ENCODE assay signal across 8 cellular contexts in the genomic region with DNA sequence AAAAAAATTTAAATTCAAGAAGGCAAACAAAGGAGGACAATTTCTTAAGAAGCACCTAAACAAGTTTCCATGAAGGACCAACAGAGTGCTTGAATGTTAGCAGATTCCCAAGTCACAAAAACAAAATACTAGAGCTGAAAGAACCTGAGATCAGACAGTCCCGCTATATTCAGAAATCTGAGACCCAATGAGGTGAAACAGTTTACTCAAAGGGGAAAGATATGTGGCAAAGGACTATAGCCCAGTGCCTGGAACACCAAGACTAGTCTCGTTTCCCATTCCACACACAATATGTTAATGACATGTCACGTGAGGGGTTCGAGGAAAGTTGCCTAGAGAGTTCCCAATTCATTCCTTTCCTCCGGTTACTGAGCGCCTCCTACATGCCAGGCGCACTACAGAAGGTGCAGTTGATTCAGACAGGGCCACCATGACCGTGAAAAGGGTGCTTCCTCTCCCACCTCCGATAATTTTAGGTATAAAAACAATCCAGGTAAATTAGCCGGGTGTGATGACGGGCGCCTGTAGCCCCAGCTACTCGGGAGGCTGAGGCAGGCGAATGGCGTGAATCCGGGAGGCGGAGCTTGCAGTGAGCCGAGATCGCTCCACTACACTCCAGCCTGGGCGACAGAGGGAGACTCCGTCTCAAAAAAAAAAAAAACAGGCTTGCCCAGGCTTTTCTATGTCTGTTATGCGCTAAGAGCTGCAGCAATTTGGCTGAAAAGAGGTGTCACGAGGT. TPM values are rescaled to one million over a fixed set of nuclear protein-coding genes. Genes with fewer than 3 reads are reported as not detected.
DNase-seq lines count a peak whose midpoint lies in the region; ATAC-seq lines count a peak whose summit lies in the region.

No MANE protein-coding gene starts in this region.

- peaks cover 14% of the 10 kb centered on the region for H3K4me1 ChIP-seq in CD8-positive, alpha-beta memory T cell (ENCODE audit: insufficient read depth, low read length)
- peaks cover 17% of the 10 kb centered on the region for H3K4me1 ChIP-seq in mononuclear cell (ENCODE audit: insufficient read depth, low read length)

- H3K27ac Mint-ChIP-seq in CD8-positive, alpha-beta memory T cell, result peak overlapping the region; percentile 94 to 99 (median 97)

- H3K9me3 Mint-ChIP-seq in CD8-positive, alpha-beta memory T cell, result no peaks in the 10 kb centered on the region

- peak in 3 of 5 donors; percentile 13 to 56 (median 41) for DNase-seq in CD8-positive, alpha-beta memory T cell
- peak; percentile 44 for DNase-seq in HK-2 (ENCODE audit: unreplicated experiment)
- peak; percentile 86 for DNase-seq in NCI-H82 (lab: John Stamatoyannopoulos, UW)
- peak; percentile 13 for DNase-seq in activated CD8-positive, alpha-beta memory T cell treated with anti-CD3 and anti-CD28 coated beads, Interleukin-2, amount 50 U/mL, for 24 hours (ENCODE audit: extremely low read depth)
- DNase-seq in epithelial cell of prostate (ENCODE audit: low read depth, low spot score), result no peak
- peak; percentile 7 to 20 for DNase-seq in stimulated activated CD8-positive, alpha-beta memory T cell treated with anti-CD3 and anti-CD28 coated beads, Interleukin-7, amount 100 ng/mL, for 48 hours (ENCODE audit: extremely low read depth in 1 of 2, low read depth in 1 of 2)

- POLR2A ChIA-PET in CD8-positive, alpha-beta memory T cell (lab: Charles Lee), result interaction anchor here (0.6 to 1.1 kb wide), 3 partner anchors 40 to 42 kb away, joined by 3 to 9 read pairs (median 3); no protein-coding TSS in a partner anchor

- peak overlapping the region; percentile 87 for H3K27ac ChIP-seq in CD8-positive, alpha-beta memory T cell (ENCODE audit: low read depth, low read length)
- peak overlapping the region; percentile 84 for H3K27ac ChIP-seq in epithelial cell of prostate

- no peaks in the 10 kb centered on the region for H3K9me3 ChIP-seq in CD8-positive, alpha-beta memory T cell (ENCODE audit: low read length)
- H3K9me3 ChIP-seq in mononuclear cell (ENCODE audit: low read depth, low read length), result no peaks in the 10 kb centered on the region

- no peaks in the 10 kb centered on the region for H3K27me3 Mint-ChIP-seq in CD8-positive, alpha-beta memory T cell

- no peaks in the 10 kb centered on the region for H3K36me3 ChIP-seq in CD8-positive, alpha-beta memory T cell (ENCODE audit: insufficient read depth, low read length)

- peak overlapping the region; percentile 90 for H3K4me3 ChIP-seq in CD8-positive, alpha-beta memory T cell (ENCODE audit: low read length)
- H3K4me3 ChIP-seq in mononuclear cell (ENCODE audit: low read length), result peak overlapping the region; percentile 86

- peak overlapping the region; percentile 96 to 99 (median 97) for H3K4me3 Mint-ChIP-seq in CD8-positive, alpha-beta memory T cell

- no peaks in the 10 kb centered on the region for H3K27me3 ChIP-seq in CD8-positive, alpha-beta memory T cell (ENCODE audit: insufficient read depth, low read length, poor library complexity, severe bottlenecking)
- H3K27me3 ChIP-seq in mononuclear cell (ENCODE audit: insufficient read depth, low read length), result no peaks in the 10 kb centered on the region

- CTCF ChIA-PET in CD8-positive, alpha-beta memory T cell (lab: Charles Lee), result interaction anchor here (0.9 to 1.2 kb wide), 4 partner anchors 24 to 168 kb away, joined by 3 to 4 read pairs (median 3); no protein-coding TSS in a partner anchor

- ATAC-seq in GM19467 (IDR thresholded peaks at IDR 0.05; ENCODE audit: unreplicated experiment), result peak; percentile 28

- H3K4me1 Mint-ChIP-seq in CD8-positive, alpha-beta memory T cell, result peaks cover 17 to 32% (median 28%) of the 10 kb centered on the region in 3 donors

- peaks cover 0 to 10% (median 0%) of the 10 kb centered on the region in 3 donors for H3K36me3 Mint-ChIP-seq in CD8-positive, alpha-beta memory T cell

RNA-seq across cellular contexts. Expression of a gene that starts 0.6 kb away (rescaled TPM):
- 10 to 100 TPM; 18.1 to 18.9 TPM for total RNA-seq in CD8-positive, alpha-beta memory T cell
- polyA plus RNA-seq in CD8-positive, alpha-beta memory T cell, result 12.7 TPM
- 49.6 TPM for total RNA-seq in mononuclear cell

RNA-seq across cellular contexts. Expression of a gene that starts 41.0 kb away (rescaled TPM):
- total RNA-seq in CD8-positive, alpha-beta memory T cell, result 1 to 10 TPM; 7.9 to 9.6 TPM
- polyA plus RNA-seq in CD8-positive, alpha-beta memory T cell, result 3.1 TPM
- 13.6 TPM for total RNA-seq in mononuclear cell
